Comparison of ENCODE assay signal across 1 cellular context in genomic region chr4:24565054-24565453, GRCh38.
A peak's percentile ranks its signal among the peaks of the same experiment; 100 is the strongest.
TF ChIP-seq lines count a peak whose summit lies in the region.

No MANE protein-coding gene starts in this region.

TF ChIP-seq in HepG2, 621 proteins besides CTCF, POLR2A, EP300 and RAD21:
- no peak for TF ChIP-seq IKZF4 (CRISPR knock-in tag; IDR thresholded peaks at IDR 0.05; ENCODE audit: borderline replicate concordance, low read depth, not compliant biosample characterization)
- TF ChIP-seq ARNT (IDR thresholded peaks at IDR 0.05) = no peak
- 0 out of 2 replicates have a peak, but pooled peaks have one; percentile 29 for TF ChIP-seq HNF4G (IDR thresholded peaks at IDR 0.05; ENCODE audit: borderline replicate concordance, low read depth, low read length)
- TF ChIP-seq HNF4G (CRISPR knock-in tag; IDR thresholded peaks at IDR 0.05; ENCODE audit: borderline replicate concordance, low read depth) = no peak
- TF ChIP-seq FOXA3 (CRISPR knock-in tag; IDR thresholded peaks at IDR 0.05) = 0 out of 2 replicates have a peak, but pooled peaks have one; percentile 15
- peak; percentile 65; the same call in 1 of the 2 replicates for TF ChIP-seq ARID5B (CRISPR knock-in tag; IDR thresholded peaks at IDR 0.05)
- TF ChIP-seq SOX13 (IDR thresholded peaks at IDR 0.05) = no peak
- peak in 1 of 2 experiments; percentile 47; a peak in 1 of 4 replicates for TF ChIP-seq SOX13 (CRISPR knock-in tag; conservative IDR thresholded peaks at IDR 0.05 in 1 of 2, IDR thresholded peaks at IDR 0.05 in 1 of 2)
- TF ChIP-seq ZNF746 (CRISPR knock-in tag; IDR thresholded peaks at IDR 0.05) = no peak
- TF ChIP-seq RCOR2 (CRISPR knock-in tag; IDR thresholded peaks at IDR 0.05) = no peak
- peak; percentile 64 for TF ChIP-seq HNF4A (CRISPR knock-in tag; IDR thresholded peaks at IDR 0.05)
- no peak for TF ChIP-seq HNRNPUL1 (IDR thresholded peaks at IDR 0.05; ENCODE audit: low read depth, low read length)
- TF ChIP-seq IKZF5 (CRISPR knock-in tag; IDR thresholded peaks at IDR 0.05) = no peak
- TF ChIP-seq HDAC6 (IDR thresholded peaks at IDR 0.05; ENCODE audit: low read depth, low read length) = no peak
- TF ChIP-seq BCL6 (CRISPR knock-in tag; IDR thresholded peaks at IDR 0.05) = peak; percentile 100
- no peak for TF ChIP-seq ZNF12 (CRISPR knock-in tag; IDR thresholded peaks at IDR 0.05)
- TF ChIP-seq RARA (CRISPR knock-in tag; IDR thresholded peaks at IDR 0.05) = peak; percentile 52; the same call in 1 of the 2 replicates
- TF ChIP-seq ZBTB21 (CRISPR knock-in tag; IDR thresholded peaks at IDR 0.05) = no peak
- TF ChIP-seq ZNF570 (CRISPR knock-in tag; IDR thresholded peaks at IDR 0.05; ENCODE audit: borderline replicate concordance) = no peak
- no peak for TF ChIP-seq SOX6 (IDR thresholded peaks at IDR 0.05)
- TF ChIP-seq SOX6 (CRISPR knock-in tag; IDR thresholded peaks at IDR 0.05) = 0 out of 2 replicates have a peak, but pooled peaks have one; percentile 20
